In the genomic region with DNA sequence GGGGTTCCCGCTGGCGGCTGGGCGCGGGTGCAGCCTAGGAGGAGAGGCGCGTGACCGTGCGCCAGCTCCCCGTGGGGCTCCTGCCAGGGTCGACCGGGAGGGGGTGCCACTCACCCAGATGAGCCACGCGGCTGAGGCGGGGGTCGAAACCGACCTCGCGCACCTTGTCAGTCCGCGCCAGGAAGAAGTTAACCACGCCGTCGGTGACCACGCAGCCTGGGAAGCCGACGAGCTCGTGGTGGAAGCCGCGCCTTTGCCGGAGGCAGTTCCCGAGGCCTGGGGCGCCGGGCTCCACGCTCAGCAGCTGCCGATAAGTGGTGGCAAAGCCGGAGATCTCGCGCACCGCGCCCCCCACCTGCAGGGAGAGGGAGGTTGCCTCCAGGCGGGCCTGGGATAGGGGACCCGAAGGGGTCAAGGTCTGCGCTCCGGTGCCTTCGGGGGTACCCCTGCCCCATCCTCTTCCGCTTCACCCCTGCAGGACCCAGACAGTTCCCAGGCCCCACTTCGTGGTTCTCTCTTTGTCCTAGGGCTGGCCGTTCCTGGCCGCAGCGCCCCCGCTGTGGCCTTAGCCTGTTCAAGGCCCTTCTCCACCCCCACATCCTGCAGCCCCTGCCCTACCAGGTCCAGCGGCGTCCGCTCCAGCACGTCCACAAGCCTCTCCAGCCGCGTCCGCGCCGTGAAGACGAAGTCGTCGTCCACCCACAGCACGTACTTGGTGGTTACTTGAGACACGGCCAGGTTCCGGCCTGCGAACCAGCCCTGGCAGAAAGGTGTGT, we compare ENCODE assay signal across 12 cellular contexts. TPM values are rescaled to one million over a fixed set of nuclear protein-coding genes. Genes with fewer than 3 reads are reported as not detected.
DNase-seq lines count a peak whose midpoint lies in the region; ATAC-seq and TF ChIP-seq lines count a peak whose summit lies in the region.
"Had no signal": no experiment of that assay in that cellular context is flagged by ENCODE, and none has a peak within 500 bp of the region (broad histone marks: within the 10 kb centered on the region; RNA-seq: fewer than 3 reads in every experiment).

No MANE protein-coding gene starts in this region.

- peaks cover 98% of the 10 kb centered on the region for H3K27me3 ChIP-seq in iPS-15b (ENCODE audit: control insufficient read depth, insufficient read depth, low read length)
- peaks cover 7 to 76% (median 25%) of the 10 kb centered on the region in 3 donors for H3K27me3 ChIP-seq in sigmoid colon

- TF ChIP-seq POLR2A in sigmoid colon (IDR thresholded peaks at IDR 0.05) = no peak
- TF ChIP-seq POLR2A in GM18505 (IDR thresholded peaks at IDR 0.05; ENCODE audit: borderline replicate concordance, extremely low read depth, insufficient read depth, insufficient read length) = no peak

- no peak overlapping the region for H3K9ac ChIP-seq in iPS-15b (ENCODE audit: low read depth, low read length)

- H3K9me3 Mint-ChIP-seq in activated T-cell treated with anti-CD3 and anti-CD28 coated beads, Interleukin-2, amount 50 U/mL, for 24 hours = no peaks in the 10 kb centered on the region
- H3K9me3 Mint-ChIP-seq: neural crest cell had no signal

- no peaks in the 10 kb centered on the region for H3K36me3 Mint-ChIP-seq in activated T-cell treated with anti-CD3 and anti-CD28 coated beads, Interleukin-2, amount 50 U/mL, for 24 hours (ENCODE audit: low read depth)

- ATAC-seq in GM18505 (IDR thresholded peaks at IDR 0.05; ENCODE audit: unreplicated experiment) (no peak), GM19463 (IDR thresholded peaks at IDR 0.05; ENCODE audit: unreplicated experiment) (no peak)
- ATAC-seq: A549 had no signal

- peak overlapping the region; percentile 39 for H3K4me3 ChIP-seq in iPS-15b (ENCODE audit: low read depth, low read length)
- no peak overlapping the region for H3K4me3 ChIP-seq in sigmoid colon
- H3K4me3 ChIP-seq: A549 had no signal

- 7 to 9% methylated on average over 67 of the region's 67 CpGs for WGBS in sigmoid colon, 2 donors

- H3K4me1 Mint-ChIP-seq in activated T-cell treated with anti-CD3 and anti-CD28 coated beads, Interleukin-2, amount 50 U/mL, for 24 hours (ENCODE audit: low read depth) = peaks cover 14% of the 10 kb centered on the region

- intact Hi-C loops in sigmoid colon (cut with DNase I) = no loop called here

- TF ChIP-seq EP300 in sigmoid colon (IDR thresholded peaks at IDR 0.05) = no peak

- H3K9me3 ChIP-seq in iPS-15b (ENCODE audit: control insufficient read depth, insufficient read depth, low read length) = no peaks in the 10 kb centered on the region
- no peaks in the 10 kb centered on the region for H3K9me3 ChIP-seq in sigmoid colon
- H3K9me3 ChIP-seq: A549 had no signal

- H3K27me3 Mint-ChIP-seq in activated T-cell treated with anti-CD3 and anti-CD28 coated beads, Interleukin-2, amount 50 U/mL, for 24 hours = peaks cover 94% of the 10 kb centered on the region

- H3K36me3 ChIP-seq in iPS-15b (ENCODE audit: control insufficient read depth, insufficient read depth, low read length) (no peaks in the 10 kb centered on the region), sigmoid colon (peaks cover 0 to 22% (median 4%) of the 10 kb centered on the region in 4 donors)

- H3K4me1 ChIP-seq in iPS-15b (ENCODE audit: control insufficient read depth, insufficient read depth, low read length) (peaks cover 4% of the 10 kb centered on the region), sigmoid colon (peaks cover 0 to 21% (median 18%) of the 10 kb centered on the region in 4 donors)

- H3K4me3 Mint-ChIP-seq in activated T-cell treated with anti-CD3 and anti-CD28 coated beads, Interleukin-2, amount 50 U/mL, for 24 hours = no peak overlapping the region
- H3K4me3 Mint-ChIP-seq: neural crest cell had no signal

- peak; percentile 60 for DNase-seq in activated CD4-positive, alpha-beta T cell treated with anti-CD3 and anti-CD28 coated beads for 48 hours
- DNase-seq in activated CD4-positive, alpha-beta T cell treated with anti-CD3 and anti-CD28 coated beads, Interleukin-2, amount 50 U/mL, for 1 hour = no peak
- DNase-seq in activated T-cell treated with anti-CD3 and anti-CD28 coated beads, Interleukin-2, amount 50 U/mL, for 24 hours = peak; percentile 49
- DNase-seq in sigmoid colon = peak; percentile 62
- no peak for DNase-seq in midbrain (lab: John Stamatoyannopoulos, UW)
- DNase-seq: activated effector memory CD4-positive, alpha-beta T cell treated with Interleukin-2 at 50 U/mL for 16 hours; NCI-H2081 treated with DMSO at 0.1 percent for 48 hours had no signal

- TF ChIP-seq CTCF in sigmoid colon (IDR thresholded peaks at IDR 0.05) = no peak

- H3K27ac ChIP-seq in sigmoid colon = no peak overlapping the region
- H3K27ac ChIP-seq: A549 had no signal

- no peak overlapping the region for H3K27ac Mint-ChIP-seq in activated T-cell treated with anti-CD3 and anti-CD28 coated beads, Interleukin-2, amount 50 U/mL, for 24 hours

RNA-seq across cellular contexts. Expression of gene B4GALNT1, which starts 5.3 kb away (rescaled TPM):
- 1 to 10 TPM in 3 of 4 donors, under 1 TPM in 1; 0.99 to 4.4 (median 3.3) TPM for total RNA-seq in sigmoid colon
- 1 to 10 TPM in 1 of 3 donors, not detected in 2; 2.7 TPM for polyA plus RNA-seq in sigmoid colon

RNA-seq across cellular contexts. Expression of gene ARHGEF25, which starts 16.5 kb away (rescaled TPM):
- 100 to 1,000 TPM in 3 of 4 donors, 10 to 100 TPM in 1; 99.4 to 140 (median 113) TPM for total RNA-seq in sigmoid colon
- 10 to 100 TPM in 2 of 3 donors, 1 to 10 TPM in 1; 5.8 to 22.8 (median 18.2) TPM for polyA plus RNA-seq in sigmoid colon

RNA-seq across cellular contexts. Expression of gene DTX3, which starts 23.1 kb away (rescaled TPM):
- total RNA-seq in sigmoid colon = 10 to 100 TPM; 42.9 to 68.4 (median 50.7) TPM
- 10 to 100 TPM in 1 of 3 donors, 1 to 10 TPM in 2; 1.2 to 12.5 (median 8.4) TPM for polyA plus RNA-seq in sigmoid colon

RNA-seq across cellular contexts. Expression of gene PIP4K2C, which starts 36.7 kb away (rescaled TPM):
- 10 to 100 TPM; 13.3 to 22.8 (median 18.4) TPM for total RNA-seq in sigmoid colon
- 10 to 100 TPM; 21.0 to 30.5 (median 28.6) TPM for polyA plus RNA-seq in sigmoid colon

Comparison
In these comparisons a context has a peak if more than half of its experiments do, and no peak if none do; other contexts are left out.
1. DNase-seq: peak in activated CD4-positive, alpha-beta T cell treated with anti-CD3 and anti-CD28 coated beads for 48 hours (single experiment), activated T-cell treated with anti-CD3 and anti-CD28 coated beads, Interleukin-2, amount 50 U/mL, for 24 hours (single experiment) and sigmoid colon (single experiment); none in activated CD4-positive, alpha-beta T cell treated with anti-CD3 and anti-CD28 coated beads, Interleukin-2, amount 50 U/mL, for 1 hour (single experiment) and midbrain (single experiment).